10 cellular contexts compared by ENCODE assay signal in genomic region chr20:17895641-17896246, GRCh38.
DNase-seq lines count a peak whose midpoint lies in the region; ATAC-seq and TF ChIP-seq lines count a peak whose summit lies in the region.
"Had no signal": no experiment of that assay in that cellular context is flagged by ENCODE, and none has a peak within 500 bp of the region (broad histone marks: within the 10 kb centered on the region; RNA-seq: fewer than 3 reads in every experiment).

No MANE protein-coding gene starts in this region.

- H3K4me3 ChIP-seq in WI38 (ENCODE audit: low read depth, low read length) (peak overlapping the region; percentile 57), duodenal mucosa (ENCODE audit: low read depth in 1 of 2, low read length in 2 of 2) (peak overlapping the region; percentile 28 to 42), stomach (peak overlapping the region; percentile 18 to 37 (median 33))

- 42 to 63% (median 45%) methylated on average over 18 of the region's 18 CpGs for WGBS in stomach, 5 donors

- H3K27me3 ChIP-seq in duodenal mucosa (ENCODE audit: control insufficient read depth in 1 of 2, insufficient read depth in 2 of 2, low read length in 2 of 2) (no peaks in the 10 kb centered on the region), stomach (no peaks in the 10 kb centered on the region)

- peak; percentile 95 to 97 for ATAC-seq in naive B cell (ENCODE audit: low read depth in 2 of 2)
- ATAC-seq in HG03457 (IDR thresholded peaks at IDR 0.05; ENCODE audit: unreplicated experiment): no peak

- peaks cover 23 to 68% (median 49%) of the 10 kb centered on the region in 3 donors for H3K4me1 Mint-ChIP-seq in naive B cell

- H3K36me3 Mint-ChIP-seq in naive B cell: no peaks in the 10 kb centered on the region
- H3K36me3 Mint-ChIP-seq: CD4-positive, alpha-beta memory T cell had no signal

- H3K9ac ChIP-seq in duodenal mucosa (ENCODE audit: low read depth in 1 of 2, low read length in 2 of 2): peak overlapping the region; percentile 39 to 51

- H3K9me3 ChIP-seq in duodenal mucosa (ENCODE audit: control insufficient read depth in 1 of 2, low read length in 2 of 2) (no peaks in the 10 kb centered on the region), stomach (no peaks in the 10 kb centered on the region)

- no peaks in the 10 kb centered on the region for H3K27me3 Mint-ChIP-seq in naive B cell

- intact Hi-C loops in stomach (cut with DNase I; ENCODE audit: low total_unique reads): loop anchor here (5.0 to 10.0 kb wide), 2 partner anchors 101 to 213 kb away; partner anchors contain the start of gene RRBP1

- H3K9me3 Mint-ChIP-seq in naive B cell: peaks cover 0 to 6% (median 0%) of the 10 kb centered on the region in 7 donors
- H3K9me3 Mint-ChIP-seq: CD4-positive, alpha-beta memory T cell had no signal

- H3K4me3 Mint-ChIP-seq in naive B cell: peak overlapping the region; percentile 91 to 96 (median 95)

- H3K36me3 ChIP-seq in duodenal mucosa (ENCODE audit: control insufficient read depth in 1 of 2, insufficient read depth in 2 of 2, low read length in 2 of 2): no peaks in the 10 kb centered on the region
- H3K36me3 ChIP-seq in stomach: no peaks in the 10 kb centered on the region

- H3K4me1 ChIP-seq in duodenal mucosa (ENCODE audit: control insufficient read depth in 1 of 2, insufficient read depth in 2 of 2, low read length in 2 of 2) (peaks cover 0 to 16% of the 10 kb centered on the region in 2 donors), stomach (peaks cover 0 to 38% (median 19%) of the 10 kb centered on the region in 4 donors)

- no peak for TF ChIP-seq EP300 in stomach (IDR thresholded peaks at IDR 0.05)

- H3K27ac ChIP-seq in duodenal mucosa (ENCODE audit: low read depth, low read length) (peak overlapping the region; percentile 68), stomach (peak overlapping the region; percentile 43 to 86 (median 79))
- H3K27ac ChIP-seq: VCaP had no signal

- peak; percentile 11 for DNase-seq in activated T-cell treated with anti-CD3 and anti-CD28 coated beads for 1 hour (ENCODE audit: low read depth)
- DNase-seq in activated T-cell treated with anti-CD3 and anti-CD28 coated beads, Interleukin-2, amount 50 U/mL, for 1 hour: no peak
- peak; percentile 69 for DNase-seq in naive B cell
- no peak for DNase-seq in stomach
- no peak for DNase-seq in NCI-H226

- TF ChIP-seq CTCF in WI38 (IDR thresholded peaks at IDR 0.05; ENCODE audit: low read depth, low read length): no peak
- no peak for TF ChIP-seq CTCF in stomach (IDR thresholded peaks at IDR 0.05)

- TF ChIP-seq POLR2A in stomach (IDR thresholded peaks at IDR 0.05): no peak

- H3K27ac Mint-ChIP-seq in naive B cell: peak overlapping the region; percentile 88 to 99 (median 92)
- H3K27ac Mint-ChIP-seq: CD4-positive, alpha-beta memory T cell had no signal

Comparison
In these comparisons a context has a peak if more than half of its experiments do, and no peak if none do; other contexts are left out.
1. DNase-seq: peak in activated T-cell treated with anti-CD3 and anti-CD28 coated beads for 1 hour (single experiment) and naive B cell (single experiment); none in activated T-cell treated with anti-CD3 and anti-CD28 coated beads, Interleukin-2, amount 50 U/mL, for 1 hour (single experiment), stomach (single experiment) and NCI-H226 (single experiment).
2. Peak in every context shown above with its lines, with median percentiles within 50 percentile points of each other: H3K4me3 ChIP-seq.